Comparison of ENCODE assay signal across 8 cellular contexts in genomic region chr11:44286268-44286880, GRCh38. TPM values are rescaled to one million over a fixed set of nuclear protein-coding genes. Genes with fewer than 3 reads are reported as not detected.
DNase-seq lines count a peak whose midpoint lies in the region; ATAC-seq and TF ChIP-seq lines count a peak whose summit lies in the region.

No MANE protein-coding gene starts in this region.

- TF ChIP-seq POLR2A in esophagus muscularis mucosa (IDR thresholded peaks at IDR 0.05; ENCODE audit: low read depth), result no peak

- H3K4me3 Mint-ChIP-seq in activated CD8-positive, alpha-beta memory T cell treated with anti-CD3 and anti-CD28 coated beads, Interleukin-2, amount 10 ng/mL, durations not matched to agents 7 days and 5 days, result no peak overlapping the region
- H3K4me3 Mint-ChIP-seq in neural progenitor cell, result no peak overlapping the region

- intact Hi-C loops in esophagus muscularis mucosa (cut with DNase I), result loop anchor here (1.0 kb wide), 1 partner anchor 252 kb away; no protein-coding TSS in a partner anchor
- intact Hi-C loops in upper lobe of right lung (cut with DNase I), result loop anchor here (5.0 kb wide), 1 partner anchor 251 kb away; no protein-coding TSS in a partner anchor

- H3K4me2 ChIP-seq in DND-41 (ENCODE audit: insufficient read depth, low read length) (no peak overlapping the region), neural progenitor cell (no peak overlapping the region)

- peak; percentile 91 for ATAC-seq in DND-41 (ENCODE audit: insufficient read depth, low read depth)
- ATAC-seq in HG03159 (IDR thresholded peaks at IDR 0.05; ENCODE audit: unreplicated experiment), result peak; percentile 67
- ATAC-seq in activated CD8-positive, alpha-beta memory T cell treated with anti-CD3 and anti-CD28 coated beads, Interleukin-2, amount 10 ng/mL, durations not matched to agents 7 days and 5 days, result peak; percentile 71
- ATAC-seq in upper lobe of right lung, result peak; percentile 87

- H3F3A ChIP-seq in neural progenitor cell (ENCODE audit: low read depth), result no peaks in the 10 kb centered on the region

- peaks cover 4% of the 10 kb centered on the region; the same call in 1 of the 2 replicates for H4K20me1 ChIP-seq in DND-41 (ENCODE audit: insufficient read depth, low read length)
- H4K20me1 ChIP-seq in neural progenitor cell (ENCODE audit: low read depth), result no peaks in the 10 kb centered on the region

- TF ChIP-seq CTCF in DND-41 (IDR thresholded peaks at IDR 0.05; ENCODE audit: borderline replicate concordance, extremely low read depth, low read length, poor library complexity, severe bottlenecking) (peak; percentile 98), esophagus muscularis mucosa (IDR thresholded peaks at IDR 0.05) (peak; percentile 84 to 96 (median 90)), neural progenitor cell (IDR thresholded peaks at IDR 0.05) (peak; percentile 99), upper lobe of right lung (IDR thresholded peaks at IDR 0.05) (peak; percentile 97)

- H3K27me3 Mint-ChIP-seq in activated CD8-positive, alpha-beta memory T cell treated with anti-CD3 and anti-CD28 coated beads, Interleukin-2, amount 10 ng/mL, durations not matched to agents 7 days and 5 days, result peaks cover 3% of the 10 kb centered on the region
- H3K27me3 Mint-ChIP-seq in neural progenitor cell (ENCODE audit: insufficient read depth, low read depth), result peaks cover 30% of the 10 kb centered on the region

- H3K36me3 ChIP-seq in DND-41 (ENCODE audit: insufficient read depth, low read length) (no peaks in the 10 kb centered on the region), esophagus muscularis mucosa (no peaks in the 10 kb centered on the region), neural progenitor cell (no peaks in the 10 kb centered on the region), upper lobe of right lung (no peaks in the 10 kb centered on the region)

- H3K27me3 ChIP-seq in DND-41 (ENCODE audit: insufficient read depth, low read length, poor library complexity) (peaks cover 3% of the 10 kb centered on the region), esophagus muscularis mucosa (peaks cover 0 to 7% (median 0%) of the 10 kb centered on the region in 4 donors), neural progenitor cell (no peaks in the 10 kb centered on the region), upper lobe of right lung (no peaks in the 10 kb centered on the region)

- H3K27ac Mint-ChIP-seq in activated CD8-positive, alpha-beta memory T cell treated with anti-CD3 and anti-CD28 coated beads, Interleukin-2, amount 10 ng/mL, durations not matched to agents 7 days and 5 days, result no peak overlapping the region
- peak overlapping the region; percentile 91 for H3K27ac Mint-ChIP-seq in neural progenitor cell

- H3K4me1 Mint-ChIP-seq in activated CD8-positive, alpha-beta memory T cell treated with anti-CD3 and anti-CD28 coated beads, Interleukin-2, amount 10 ng/mL, durations not matched to agents 7 days and 5 days, result no peaks in the 10 kb centered on the region
- H3K4me1 Mint-ChIP-seq in neural progenitor cell, result peaks cover 23% of the 10 kb centered on the region

- H3K4me1 ChIP-seq in DND-41 (ENCODE audit: insufficient read depth, low read length) (no peaks in the 10 kb centered on the region), esophagus muscularis mucosa (no peaks in the 10 kb centered on the region), neural progenitor cell (peaks cover 9% of the 10 kb centered on the region), upper lobe of right lung (no peaks in the 10 kb centered on the region)

- TF ChIP-seq EP300 in esophagus muscularis mucosa (IDR thresholded peaks at IDR 0.05), result no peak

- H3K27ac ChIP-seq in DND-41 (ENCODE audit: low read length) (no peak overlapping the region), esophagus muscularis mucosa (replicated peaks in 1 of 4) (no peak overlapping the region), neural progenitor cell (no peak overlapping the region), upper lobe of right lung (no peak overlapping the region)

- no peaks in the 10 kb centered on the region for H3K9me3 Mint-ChIP-seq in activated CD8-positive, alpha-beta memory T cell treated with anti-CD3 and anti-CD28 coated beads, Interleukin-2, amount 10 ng/mL, durations not matched to agents 7 days and 5 days (ENCODE audit: low read depth)
- peaks cover 8% of the 10 kb centered on the region for H3K9me3 Mint-ChIP-seq in neural progenitor cell

- H3K79me2 ChIP-seq in DND-41 (ENCODE audit: insufficient read depth, low read length) (no peaks in the 10 kb centered on the region), neural progenitor cell (ENCODE audit: low read depth) (no peaks in the 10 kb centered on the region)

- CTCF ChIA-PET in activated CD8-positive, alpha-beta memory T cell treated with anti-CD3 and anti-CD28 coated beads, Interleukin-2, amount 10 ng/mL, durations not matched to agents 7 days and 5 days (lab: Charles Lee), result interaction anchor here (0.9 to 4.7 kb wide), 15 partner anchors 10 to 641 kb away, joined by 3 to 17 read pairs (median 4); no protein-coding TSS in a partner anchor

- H2AFZ ChIP-seq in DND-41 (ENCODE audit: low read depth, low read length) (no peak overlapping the region), neural progenitor cell (replicated peaks) (peak overlapping the region; percentile 70)

- no peaks in the 10 kb centered on the region for H3K9me3 ChIP-seq in DND-41 (ENCODE audit: insufficient read depth, low read length, severe bottlenecking)
- H3K9me3 ChIP-seq in esophagus muscularis mucosa, result no peaks in the 10 kb centered on the region
- no peaks in the 10 kb centered on the region for H3K9me3 ChIP-seq in neural progenitor cell (ENCODE audit: low read depth)
- no peaks in the 10 kb centered on the region for H3K9me3 ChIP-seq in upper lobe of right lung

- H3K4me3 ChIP-seq in DND-41 (ENCODE audit: low read depth in 1 of 2, low read length in 2 of 2), result no peak overlapping the region
- H3K4me3 ChIP-seq in esophagus muscularis mucosa, result no peak overlapping the region
- no peak overlapping the region for H3K4me3 ChIP-seq in neural progenitor cell
- H3K4me3 ChIP-seq in upper lobe of right lung, result no peak overlapping the region

- 84% methylated on average over 8 of the region's 10 CpGs for WGBS in esophagus muscularis mucosa

- H3K36me3 Mint-ChIP-seq in activated CD8-positive, alpha-beta memory T cell treated with anti-CD3 and anti-CD28 coated beads, Interleukin-2, amount 10 ng/mL, durations not matched to agents 7 days and 5 days, result no peaks in the 10 kb centered on the region
- H3K36me3 Mint-ChIP-seq in neural progenitor cell, result peaks cover 2% of the 10 kb centered on the region

- H3K9ac ChIP-seq in DND-41 (ENCODE audit: low read depth, low read length) (no peak overlapping the region), neural progenitor cell (no peak overlapping the region)

- DNase-seq in DND-41 (peak; percentile 61), NCI-H82 treated with DMSO at 0.1 percent for 48 hours (lab: John Stamatoyannopoulos, UW; ENCODE audit: unreplicated experiment) (peak; percentile 24), esophagus muscularis mucosa (ENCODE audit: extremely low spot score) (no peak), neural progenitor cell (ENCODE audit: low spot score) (peak; percentile 82), upper lobe of right lung (no peak), HuH-7.5 (ENCODE audit: low spot score) (no peak)
- peak; percentile 70 for DNase-seq in activated CD8-positive, alpha-beta memory T cell treated with anti-CD3 and anti-CD28 coated beads, Interleukin-2, amount 10 ng/mL, durations not matched to agents 7 days and 5 days

RNA-seq across cellular contexts. Expression of gene ALX4, which starts 23.6 kb away (rescaled TPM):
- not detected for total RNA-seq in activated CD8-positive, alpha-beta memory T cell treated with anti-CD3 and anti-CD28 coated beads, Interleukin-2, amount 10 ng/mL, durations not matched to agents 7 days and 5 days
- total RNA-seq in esophagus muscularis mucosa, result under 1 TPM; under 0.01 to 0.52 (median 0.06) TPM
- total RNA-seq in neural progenitor cell (ENCODE audit: low replicate concordance), result not detected in 2 replicates
- total RNA-seq in upper lobe of right lung, result not detected

Comparison
In these comparisons a context has a peak if more than half of its experiments do, and no peak if none do; other contexts are left out.
1. DNase-seq: peak in DND-41 (single experiment), NCI-H82 treated with DMSO at 0.1 percent for 48 hours (single experiment), activated CD8-positive, alpha-beta memory T cell treated with anti-CD3 and anti-CD28 coated beads, Interleukin-2, amount 10 ng/mL, durations not matched to agents 7 days and 5 days (single experiment) and neural progenitor cell (single experiment); none in esophagus muscularis mucosa (single experiment), upper lobe of right lung (single experiment) and HuH-7.5 (single experiment).
2. Peak in every context shown above with its lines, with median percentiles within 50 percentile points of each other: ATAC-seq and CTCF ChIP-seq.